23 cellular contexts compared by ENCODE assay signal in the genomic region with DNA sequence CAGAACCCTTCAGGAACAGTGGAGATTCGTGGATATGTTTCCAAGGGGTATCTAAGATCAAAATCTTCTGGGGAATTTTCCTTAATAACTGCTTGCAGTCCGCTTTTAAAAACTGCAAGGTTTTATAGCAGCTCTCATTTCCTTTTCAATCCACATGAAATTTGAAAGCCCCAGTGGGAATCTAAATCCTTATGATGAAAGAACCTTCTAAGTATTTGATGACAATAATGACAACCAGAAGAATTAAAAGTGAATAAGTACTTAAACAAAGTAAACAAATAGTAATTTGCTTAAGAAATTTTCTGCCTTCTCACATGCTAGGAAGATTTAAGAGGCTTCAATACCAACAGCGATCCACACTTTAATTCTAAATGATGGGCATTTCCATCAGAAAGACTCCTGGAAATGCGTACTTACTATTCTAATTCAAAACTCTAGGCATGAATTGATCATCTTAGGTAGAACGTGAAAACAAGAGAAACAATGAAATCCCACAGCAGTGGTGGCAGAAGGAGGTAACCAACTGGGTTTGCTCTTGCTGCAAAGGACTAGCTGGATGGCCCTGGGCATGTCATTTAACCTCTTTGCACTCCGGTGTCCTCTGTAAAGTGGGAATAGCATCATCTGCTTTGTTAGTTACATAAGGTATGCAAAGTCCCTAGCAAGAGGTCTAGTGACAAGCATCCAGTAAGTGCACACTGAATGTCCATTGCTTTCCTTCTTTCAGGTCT. TPM values are rescaled to one million over a fixed set of nuclear protein-coding genes. Genes with fewer than 3 reads are reported as not detected.
DNase-seq lines count a peak whose midpoint lies in the region; ATAC-seq and TF ChIP-seq lines count a peak whose summit lies in the region.
"Had no signal": no experiment of that assay in that cellular context is flagged by ENCODE, and none has a peak within 500 bp of the region (broad histone marks: within the 10 kb centered on the region; RNA-seq: fewer than 3 reads in every experiment).

No MANE protein-coding gene starts in this region.

- H3K4me3 ChIP-seq in HEK293 (ENCODE audit: low read depth, low read length) (no peak overlapping the region), NT2/D1 (ENCODE audit: insufficient read length, low read depth) (no peak overlapping the region), iPS DF 6.9 (ENCODE audit: low read length) (no peak overlapping the region), GM23248 (no peak overlapping the region)
- H3K4me3 ChIP-seq: BLaER1 had no signal

- no CpG with 5 or more reads among the region's 6 CpGs for WGBS in iPS DF 6.9 (ENCODE audit: insufficient coverage, insufficient read length)
- 82 to 89% methylated on average over 6 of the region's 6 CpGs for WGBS in GM23248 (ENCODE audit: low coverage in 1 of 2, low lambda C conversion rate in 2 of 2, missing lambda C conversion rate in 2 of 2), 2 experiments

- no peaks in the 10 kb centered on the region for H4K20me1 ChIP-seq in GM23248 (ENCODE audit: insufficient read depth)

- DNase-seq in NT2/D1 (ENCODE audit: low read depth, low spot score) (peak; percentile 56), iPS DF 6.9 (ENCODE audit: low read depth, low spot score) (no peak), ecto neural progenitor cell (ENCODE audit: low spot score) (no peak), dedifferentiated amniotic fluid mesenchymal stem cell (ENCODE audit: extremely low spot score) (no peak), GM23248 (no peak)
- DNase-seq: ACHN; Caco-2; CD4-positive, alpha-beta memory T cell; DMS153; KG1; NCI-H1092; NCI-H1436; NCI-H187 treated with DMSO at 0.1 percent for 48 hours; NCI-H2107; NCI-H226; NCI-H524 treated with DMSO at 0.1 percent for 48 hours; Right ventricle myocardium superior had no signal

- H3K27ac ChIP-seq in HEK293 (ENCODE audit: extremely low read depth, low read depth, low read length) (no peak overlapping the region), iPS DF 6.9 (ENCODE audit: low read length) (peak overlapping the region; percentile 42), GM23248 (no peak overlapping the region)
- H3K27ac ChIP-seq: BLaER1 had no signal

- POLR2A ChIA-PET in HEK293 (lab: Yijun Ruan, JAX): no interaction called here

- H3K9me2 ChIP-seq in GM23248 (ENCODE audit: insufficient read depth): no peaks in the 10 kb centered on the region

- H3K9ac ChIP-seq in NT2/D1 (ENCODE audit: insufficient read length, low read depth) (no peak overlapping the region), GM23248 (no peak overlapping the region)
- H3K9ac ChIP-seq: BLaER1 had no signal

- H3K27me3 ChIP-seq in NT2/D1 (ENCODE audit: insufficient read depth, insufficient read length) (no peaks in the 10 kb centered on the region), iPS DF 6.9 (ENCODE audit: control insufficient read depth, insufficient read depth, low read length) (no peaks in the 10 kb centered on the region), GM23248 (replicated peaks; ENCODE audit: insufficient read depth) (no peaks in the 10 kb centered on the region)

- peaks cover 8% of the 10 kb centered on the region; the same call in 1 of the 2 replicates for H3F3A ChIP-seq in GM23248 (ENCODE audit: insufficient read depth)

- no peak for TF ChIP-seq CTCF in HEK293 (tag by site-specific recombination; IDR thresholded peaks at IDR 0.05)

- ATAC-seq in GM18868 (IDR thresholded peaks at IDR 0.05; ENCODE audit: unreplicated experiment): no peak

- H3K36me3 ChIP-seq in HEK293 (ENCODE audit: control insufficient read depth in 2 of 2, insufficient read depth in 1 of 2, low read length in 2 of 2): peaks cover 0 to 31% of the 10 kb centered on the region in 2 experiments
- H3K36me3 ChIP-seq in NT2/D1 (ENCODE audit: insufficient read depth, insufficient read length, low read length): peaks cover 29% of the 10 kb centered on the region
- no peaks in the 10 kb centered on the region for H3K36me3 ChIP-seq in iPS DF 6.9 (ENCODE audit: control insufficient read depth, insufficient read depth, low read length)
- no peaks in the 10 kb centered on the region for H3K36me3 ChIP-seq in GM23248 (ENCODE audit: low read depth)

- H3K79me2 ChIP-seq in GM23248 (ENCODE audit: insufficient read depth): no peaks in the 10 kb centered on the region

- no peak overlapping the region for H3K4me2 ChIP-seq in GM23248 (ENCODE audit: unreplicated experiment)
- H3K4me2 ChIP-seq: BLaER1 had no signal

- no peak overlapping the region for H2AFZ ChIP-seq in GM23248

- CTCF ChIA-PET in HEK293 (lab: Yijun Ruan, JAX): interaction anchor here (0.6 kb wide), 1 partner anchor 1265 kb away, joined by 3 read pairs; no protein-coding TSS in a partner anchor

- in situ Hi-C loops in GM23248 (cut with MboI): no loop called here

- H3K4me1 ChIP-seq in HEK293 (ENCODE audit: control insufficient read depth, insufficient read depth, low read length) (no peaks in the 10 kb centered on the region), NT2/D1 (ENCODE audit: insufficient read depth, insufficient read length) (no peaks in the 10 kb centered on the region), iPS DF 6.9 (ENCODE audit: control insufficient read depth, insufficient read depth, low read length) (no peaks in the 10 kb centered on the region; the same call in 1 of the 2 replicates), GM23248 (ENCODE audit: insufficient read depth) (peaks cover 6% of the 10 kb centered on the region; the same call in 1 of the 2 replicates)
- H3K4me1 ChIP-seq: BLaER1, Caco-2 had no signal

- H3K9me3 ChIP-seq in HEK293 (ENCODE audit: control insufficient read depth, insufficient read depth, low read depth, low read length) (no peaks in the 10 kb centered on the region), NT2/D1 (ENCODE audit: insufficient read depth, low read length) (no peaks in the 10 kb centered on the region; the same call in 1 of the 2 replicates), iPS DF 6.9 (ENCODE audit: control insufficient read depth, insufficient read depth, low read length) (no peaks in the 10 kb centered on the region), GM23248 (ENCODE audit: low read depth) (no peaks in the 10 kb centered on the region)
- H3K9me3 ChIP-seq: BLaER1, Caco-2 had no signal

TF ChIP-seq in HEK293, 187 proteins besides CTCF, POLR2A, EP300 and RAD21:
- TF ChIP-seq TCF7L2 (IDR thresholded peaks at IDR 0.05; ENCODE audit: borderline replicate concordance, low read depth, low read length): peak; percentile 61; the same call in 1 of the 2 replicates
- no peak for TF ChIP-seq TRIM28 (IDR thresholded peaks at IDR 0.05; ENCODE audit: borderline replicate concordance, low read length)
TF ChIP-seq in HEK293: peak in this region for 1.

RNA-seq across cellular contexts. Expression of gene S100G, which starts 37.5 kb away (rescaled TPM):
- not detected in 2 replicates for total RNA-seq in GM23248 (2014; rRNA removed; shearing (Covaris generic))
- polyA plus RNA-seq in GM23248 (2016; fragmentation: Nextera tagmentation; extraction: Ambion mirVana): not detected in 2 replicates
- total RNA-seq: Caco-2; CD4-positive, alpha-beta memory T cell; Right ventricle myocardium superior; RPMI7951; SK-MEL-5; T-helper 1 cell treated with Interleukin-12 subunit alpha and Interleukin-12 subunit beta and Interleukin-4 antibody, amounts not matched to agents 30 ng/mL and 1 ng/mL, for 36 hours had no signal
- polyA plus RNA-seq: CD4-positive, alpha-beta memory T cell had no signal
